ENCODE assay signal across 17 cellular contexts in genomic region chr12:46197876-46198275, GRCh38.
DNase-seq lines count a peak whose midpoint lies in the region; ATAC-seq and TF ChIP-seq lines count a peak whose summit lies in the region.
"Had no signal": no experiment of that assay in that cellular context is flagged by ENCODE, and none has a peak within 500 bp of the region (broad histone marks: within the 10 kb centered on the region; RNA-seq: fewer than 3 reads in every experiment).

No MANE protein-coding gene starts in this region.

- no peak for ATAC-seq in activated naive CD4-positive, alpha-beta T cell treated with anti-CD3 and anti-CD28 coated beads, Interleukin-2, amount 50 U/mL, for 72 hours
- ATAC-seq in T-helper 17 cell, result no peak
- ATAC-seq in central memory CD8-positive, alpha-beta T cell (replicated peaks; ENCODE audit: extremely low read depth, poor library complexity, severe bottlenecking), result no peak
- ATAC-seq: HCT116 had no signal

- no peaks in the 10 kb centered on the region for H3K4me1 ChIP-seq in neural progenitor cell

- no peak overlapping the region for H3K4me2 ChIP-seq in neural progenitor cell

- H4K20me1 ChIP-seq in neural progenitor cell (ENCODE audit: low read depth), result no peaks in the 10 kb centered on the region

- peak overlapping the region; percentile 27 to 31 for H3K27ac Mint-ChIP-seq in activated naive CD4-positive, alpha-beta T cell treated with anti-CD3 and anti-CD28 coated beads, Interleukin-2, amount 50 U/mL, for 72 hours
- H3K27ac Mint-ChIP-seq in T-helper 17 cell (peak overlapping the region; percentile 86), type B pancreatic cell (peak overlapping the region; percentile 2), neural progenitor cell (no peak overlapping the region)
- peak overlapping the region; percentile 56 for H3K27ac Mint-ChIP-seq in central memory CD8-positive, alpha-beta T cell (ENCODE audit: low read depth)
- H3K27ac Mint-ChIP-seq: B cell had no signal

- no peak overlapping the region for H2AFZ ChIP-seq in neural progenitor cell (replicated peaks)

- no peaks in the 10 kb centered on the region for H3F3A ChIP-seq in neural progenitor cell (ENCODE audit: low read depth)

- H3K9me3 Mint-ChIP-seq in activated naive CD4-positive, alpha-beta T cell treated with anti-CD3 and anti-CD28 coated beads, Interleukin-2, amount 50 U/mL, for 72 hours, result peaks cover 21 to 25% of the 10 kb centered on the region in 2 donors
- peaks cover 6% of the 10 kb centered on the region for H3K9me3 Mint-ChIP-seq in central memory CD8-positive, alpha-beta T cell
- H3K9me3 Mint-ChIP-seq in type B pancreatic cell, result peaks cover 8% of the 10 kb centered on the region
- peaks cover 30% of the 10 kb centered on the region for H3K9me3 Mint-ChIP-seq in neural progenitor cell

- H3K4me1 Mint-ChIP-seq in T-helper 17 cell (peaks cover 9% of the 10 kb centered on the region), type B pancreatic cell (ENCODE audit: unreplicated experiment) (peaks cover 6% of the 10 kb centered on the region), neural progenitor cell (no peaks in the 10 kb centered on the region)
- H3K4me1 Mint-ChIP-seq in central memory CD8-positive, alpha-beta T cell, result peaks cover 18% of the 10 kb centered on the region

- H3K4me3 Mint-ChIP-seq in T-helper 17 cell, result no peak overlapping the region
- H3K4me3 Mint-ChIP-seq in central memory CD8-positive, alpha-beta T cell, result peak overlapping the region; percentile 10
- H3K4me3 Mint-ChIP-seq in type B pancreatic cell, result no peak overlapping the region
- no peak overlapping the region for H3K4me3 Mint-ChIP-seq in neural progenitor cell
- H3K4me3 Mint-ChIP-seq: B cell had no signal

- no peaks in the 10 kb centered on the region for H3K27me3 Mint-ChIP-seq in T-helper 17 cell
- H3K27me3 Mint-ChIP-seq in central memory CD8-positive, alpha-beta T cell, result no peaks in the 10 kb centered on the region
- no peaks in the 10 kb centered on the region for H3K27me3 Mint-ChIP-seq in type B pancreatic cell
- peaks cover 2% of the 10 kb centered on the region for H3K27me3 Mint-ChIP-seq in neural progenitor cell (ENCODE audit: insufficient read depth, low read depth)
- H3K27me3 Mint-ChIP-seq: B cell had no signal

- H3K36me3 ChIP-seq in neural progenitor cell, result peaks cover 71% of the 10 kb centered on the region

- TF ChIP-seq CTCF in type B pancreatic cell (conservative IDR thresholded peaks at IDR 0.05) (no peak), neural progenitor cell (IDR thresholded peaks at IDR 0.05) (no peak)

- H3K9me3 ChIP-seq in T-helper 17 cell (ENCODE audit: control insufficient read depth, low read length, poor library complexity, severe bottlenecking) (no peaks in the 10 kb centered on the region), neural progenitor cell (ENCODE audit: low read depth) (peaks cover 35% of the 10 kb centered on the region)

- no peaks in the 10 kb centered on the region for H3K79me2 ChIP-seq in neural progenitor cell (ENCODE audit: low read depth)

- H3K36me3 Mint-ChIP-seq in activated naive CD4-positive, alpha-beta T cell treated with anti-CD3 and anti-CD28 coated beads, Interleukin-2, amount 50 U/mL, for 72 hours, result peaks cover 64 to 89% of the 10 kb centered on the region in 2 donors
- H3K36me3 Mint-ChIP-seq in T-helper 17 cell (ENCODE audit: low read depth), result peaks cover 12% of the 10 kb centered on the region
- H3K36me3 Mint-ChIP-seq in central memory CD8-positive, alpha-beta T cell (ENCODE audit: insufficient read depth), result peaks cover 88% of the 10 kb centered on the region
- peaks cover 73% of the 10 kb centered on the region for H3K36me3 Mint-ChIP-seq in type B pancreatic cell
- peaks cover 82% of the 10 kb centered on the region for H3K36me3 Mint-ChIP-seq in neural progenitor cell

- H3K27ac ChIP-seq in neural progenitor cell, result no peak overlapping the region

- H3K9ac ChIP-seq in neural progenitor cell, result no peak overlapping the region

- DNase-seq in activated naive CD4-positive, alpha-beta T cell treated with anti-CD3 and anti-CD28 coated beads, Interleukin-2, amount 50 U/mL, for 72 hours (ENCODE audit: low spot score in 2 of 2), result no peak
- DNase-seq in activated naive CD4-positive, alpha-beta T cell (lab: John Stamatoyannopoulos, UW), result no peak
- DNase-seq in T-helper 17 cell, result no peak
- no peak for DNase-seq in central memory CD8-positive, alpha-beta T cell (ENCODE audit: low spot score in 2 of 2)
- DNase-seq in type B pancreatic cell (ENCODE audit: extremely low spot score, unreplicated experiment), result no peak
- DNase-seq in neural progenitor cell (ENCODE audit: low spot score), result no peak
- DNase-seq in iPS-NIHi7 (ENCODE audit: extremely low spot score), result no peak
- DNase-seq: CD8-positive, alpha-beta memory T cell; IMR-90; Kasumi-1; MV-4-11; NCI-H1436 treated with DMSO at 0.1 percent for 48 hours; NCI-H226; NCI-H526 treated with DMSO at 0.1 percent for 48 hours; RPMI8226 had no signal

- H3K27me3 ChIP-seq in neural progenitor cell, result no peaks in the 10 kb centered on the region

- H3K4me3 ChIP-seq in neural progenitor cell, result no peak overlapping the region
